11 cellular contexts compared by ENCODE assay signal in the genomic region with DNA sequence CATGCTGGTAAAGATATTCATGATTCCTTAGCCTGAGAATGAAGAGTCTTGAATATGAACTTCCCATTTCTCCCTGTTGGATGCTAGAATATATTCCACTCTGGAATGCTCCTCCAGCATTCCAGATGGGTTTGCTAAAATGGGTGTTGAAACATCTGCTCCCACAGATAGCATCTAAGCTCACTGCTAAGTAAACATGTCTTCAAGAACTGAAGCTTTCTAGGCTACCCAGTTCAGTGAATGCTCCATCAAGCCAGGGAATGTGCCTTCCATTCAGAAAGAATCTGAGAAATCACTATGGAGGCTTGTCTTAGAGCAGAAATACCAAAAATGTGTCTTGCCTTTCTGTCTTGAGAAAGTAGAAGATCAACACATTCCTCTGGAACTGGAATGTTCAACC.
A peak's percentile ranks its signal among the peaks of the same experiment; 100 is the strongest.
DNase-seq lines count a peak whose midpoint lies in the region; ATAC-seq lines count a peak whose summit lies in the region.
"Had no signal": no experiment of that assay in that cellular context is flagged by ENCODE, and none has a peak within 500 bp of the region (broad histone marks: within the 10 kb centered on the region; RNA-seq: fewer than 3 reads in every experiment).

No MANE protein-coding gene starts in this region.

- ATAC-seq in HG03095 (IDR thresholded peaks at IDR 0.05; ENCODE audit: unreplicated experiment), result no peak

- DNase-seq in NCI-H2171 treated with DMSO at 0.1 percent for 48 hours (lab: John Stamatoyannopoulos, UW), result peak; percentile 11
- no peak for DNase-seq in NCI-H2171 (lab: John Stamatoyannopoulos, UW)
- peak; percentile 93 for DNase-seq in amniotic epithelial cell (ENCODE audit: low read depth)
- DNase-seq in foreskin melanocyte, result peak; percentile 17
- DNase-seq in NCI-H526 (lab: John Stamatoyannopoulos, UW), result no peak
- DNase-seq in H4 (ENCODE audit: low spot score), result no peak
- DNase-seq in 8988T, result no peak
- DNase-seq: activated B cell treated with CpG ODN at 0.5 μM for 24 hours; activated naive CD4-positive, alpha-beta T cell treated with anti-CD3 and anti-CD28 coated beads, Interleukin-2, amount 10 ng/mL, durations not matched to agents 7 days and 5 days; nucleus accumbens had no signal

Comparison
In these comparisons a context has a peak if more than half of its experiments do, and no peak if none do; other contexts are left out.
1. DNase-seq: peak in NCI-H2171 treated with DMSO at 0.1 percent for 48 hours (single experiment), amniotic epithelial cell (single experiment) and foreskin melanocyte (single experiment); none in NCI-H2171 (single experiment), NCI-H526 (0 of 2), H4 (single experiment) and 8988T (single experiment).